ENCODE assay signal across 11 cellular contexts in genomic region chr4:76696109-76696508, GRCh38.
DNase-seq lines count a peak whose midpoint lies in the region; ATAC-seq and TF ChIP-seq lines count a peak whose summit lies in the region.
"Had no signal": no experiment of that assay in that cellular context is flagged by ENCODE, and none has a peak within 500 bp of the region (broad histone marks: within the 10 kb centered on the region; RNA-seq: fewer than 3 reads in every experiment).

No MANE protein-coding gene starts in this region.

- H3K4me3 Mint-ChIP-seq in brain (peak overlapping the region; percentile 4 to 64 (median 36)), mesothelial cell of epicardium (no peak overlapping the region)
- H3K4me3 Mint-ChIP-seq in activated CD4-positive, alpha-beta T cell treated with anti-CD3 and anti-CD28 coated beads, Interleukin-2, amount 10 ng/mL, durations not matched to agents 24 days and 14 days = no peak overlapping the region
- H3K4me3 Mint-ChIP-seq: activated B cell treated with CpG ODN at 0.5 μM for 24 hours had no signal

- intact Hi-C loops in activated CD4-positive, alpha-beta T cell treated with anti-CD3 and anti-CD28 coated beads, Interleukin-2, amount 10 ng/mL, durations not matched to agents 24 days and 14 days (cut with micrococcal nuclease) = no loop called here

- H3K27me3 Mint-ChIP-seq in brain = peaks cover 11% of the 10 kb centered on the region
- H3K27me3 Mint-ChIP-seq in mesothelial cell of epicardium (ENCODE audit: low read depth) = no peaks in the 10 kb centered on the region
- H3K27me3 Mint-ChIP-seq in activated CD4-positive, alpha-beta T cell treated with anti-CD3 and anti-CD28 coated beads, Interleukin-2, amount 10 ng/mL, durations not matched to agents 24 days and 14 days = peaks cover 35% of the 10 kb centered on the region

- TF ChIP-seq CTCF in brain (conservative IDR thresholded peaks at IDR 0.05) = no peak
- no peak for TF ChIP-seq CTCF in mesothelial cell of epicardium (IDR thresholded peaks at IDR 0.05; ENCODE audit: unreplicated experiment)

- H3K36me3 Mint-ChIP-seq in brain (no peaks in the 10 kb centered on the region), mesothelial cell of epicardium (no peaks in the 10 kb centered on the region)
- H3K36me3 Mint-ChIP-seq in activated CD4-positive, alpha-beta T cell treated with anti-CD3 and anti-CD28 coated beads, Interleukin-2, amount 10 ng/mL, durations not matched to agents 24 days and 14 days (ENCODE audit: low read depth) = no peaks in the 10 kb centered on the region

- DNase-seq in ELR (ENCODE audit: low read depth) = peak; percentile 5
- DNase-seq in NCI-H1092 treated with DMSO at 0.1 percent for 48 hours (lab: John Stamatoyannopoulos, UW) = peak; percentile 21
- no peak for DNase-seq in mesothelial cell of epicardium (ENCODE audit: low spot score in 2 of 2, unreplicated experiment in 2 of 2)
- no peak for DNase-seq in activated CD4-positive, alpha-beta T cell treated with anti-CD3 and anti-CD28 coated beads, Interleukin-2, amount 10 ng/mL, durations not matched to agents 24 days and 14 days
- DNase-seq in NCI-H774 (lab: John Stamatoyannopoulos, UW) = no peak
- DNase-seq: activated B cell treated with CpG ODN at 0.5 μM for 24 hours; activated gamma-delta T cell; effector CD8-positive, alpha-beta T cell had no signal

- H3K4me1 Mint-ChIP-seq in brain = peaks cover 79% of the 10 kb centered on the region
- H3K4me1 Mint-ChIP-seq in mesothelial cell of epicardium = peaks cover 61% of the 10 kb centered on the region
- peaks cover 11% of the 10 kb centered on the region for H3K4me1 Mint-ChIP-seq in activated CD4-positive, alpha-beta T cell treated with anti-CD3 and anti-CD28 coated beads, Interleukin-2, amount 10 ng/mL, durations not matched to agents 24 days and 14 days
- H3K4me1 Mint-ChIP-seq: activated B cell treated with CpG ODN at 0.5 μM for 24 hours had no signal

- H3K9me3 Mint-ChIP-seq in brain (no peaks in the 10 kb centered on the region), mesothelial cell of epicardium (no peaks in the 10 kb centered on the region)
- no peaks in the 10 kb centered on the region for H3K9me3 Mint-ChIP-seq in activated CD4-positive, alpha-beta T cell treated with anti-CD3 and anti-CD28 coated beads, Interleukin-2, amount 10 ng/mL, durations not matched to agents 24 days and 14 days
- H3K9me3 Mint-ChIP-seq: activated B cell treated with CpG ODN at 0.5 μM for 24 hours had no signal

- ATAC-seq in GM18858 (IDR thresholded peaks at IDR 0.05; ENCODE audit: unreplicated experiment) = no peak
- ATAC-seq: Panc1 had no signal

- peak overlapping the region; percentile 33 to 87 (median 76) for H3K27ac Mint-ChIP-seq in brain
- H3K27ac Mint-ChIP-seq in mesothelial cell of epicardium = peak overlapping the region; percentile 62
- no peak overlapping the region for H3K27ac Mint-ChIP-seq in activated CD4-positive, alpha-beta T cell treated with anti-CD3 and anti-CD28 coated beads, Interleukin-2, amount 10 ng/mL, durations not matched to agents 24 days and 14 days
- H3K27ac Mint-ChIP-seq: activated B cell treated with CpG ODN at 0.5 μM for 24 hours had no signal

Comparison
In these comparisons a context has a peak if more than half of its experiments do, and no peak if none do; other contexts are left out.
1. DNase-seq: peak in ELR (single experiment) and NCI-H1092 treated with DMSO at 0.1 percent for 48 hours (single experiment); none in mesothelial cell of epicardium (0 of 2), activated CD4-positive, alpha-beta T cell treated with anti-CD3 and anti-CD28 coated beads, Interleukin-2, amount 10 ng/mL, durations not matched to agents 24 days and 14 days (single experiment) and NCI-H774 (single experiment).
2. H3K4me3 Mint-ChIP-seq: peak in brain (5 of 5); none in mesothelial cell of epicardium (single experiment) and activated CD4-positive, alpha-beta T cell treated with anti-CD3 and anti-CD28 coated beads, Interleukin-2, amount 10 ng/mL, durations not matched to agents 24 days and 14 days (single experiment).